ENCODE assay signal across 18 cellular contexts in the genomic region with DNA sequence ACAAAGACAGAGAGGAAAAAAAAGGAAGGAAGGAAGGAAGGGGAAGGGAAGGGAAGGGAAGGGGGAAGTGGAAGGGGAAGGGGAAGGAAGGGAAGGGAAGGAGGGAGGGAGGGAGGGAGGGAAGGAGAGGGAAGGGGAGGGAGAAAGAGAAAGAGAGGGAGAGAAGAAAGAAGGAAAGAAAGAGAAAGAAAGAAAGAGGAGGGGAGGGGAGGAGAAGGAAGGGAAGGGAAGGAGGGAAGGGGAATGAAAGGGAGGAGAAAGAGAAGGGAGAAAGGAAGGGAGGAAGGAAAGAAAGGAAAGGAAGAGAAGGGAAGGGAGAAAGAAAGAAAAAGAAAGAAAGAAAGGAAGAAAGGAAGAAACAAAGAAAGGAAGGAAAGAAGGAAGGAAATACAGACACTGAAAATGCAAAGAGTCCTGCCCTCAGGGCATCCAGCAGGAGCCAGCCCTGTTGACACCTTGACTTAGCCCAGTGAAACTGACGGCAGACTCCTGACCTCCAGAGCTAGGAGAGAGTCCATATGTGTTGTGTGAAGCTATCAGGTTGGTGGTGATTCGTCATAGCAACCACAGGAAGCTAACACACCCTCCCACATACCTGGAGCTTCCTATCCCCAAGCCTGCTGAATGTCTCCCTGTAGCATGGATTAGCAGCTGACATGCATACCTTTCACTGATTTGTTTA. TPM values are rescaled to one million over a fixed set of nuclear protein-coding genes. Genes with fewer than 3 reads are reported as not detected.
DNase-seq lines count a peak whose midpoint lies in the region; ATAC-seq, FAIRE-seq and TF ChIP-seq lines count a peak whose summit lies in the region.
"Had no signal": no experiment of that assay in that cellular context is flagged by ENCODE, and none has a peak within 500 bp of the region (broad histone marks: within the 10 kb centered on the region; RNA-seq: fewer than 3 reads in every experiment).

No MANE protein-coding gene starts in this region.

- CTCF ChIA-PET in HepG2 (lab: Yijun Ruan, JAX; ENCODE audit: low intra/inter-chr PET ratio, low total read pairs): no interaction called here
- CTCF ChIA-PET in A673 (lab: Charles Lee): no interaction called here

- H3K36me3 ChIP-seq in HepG2 (replicated peaks in 1 of 2; ENCODE audit: control insufficient read depth in 1 of 2, insufficient read depth in 2 of 2, low read length in 2 of 2) (no peaks in the 10 kb centered on the region), right lobe of liver (no peaks in the 10 kb centered on the region), A673 (ENCODE audit: insufficient read depth, low read length, poor library complexity, severe bottlenecking) (no peaks in the 10 kb centered on the region)
- H3K36me3 ChIP-seq: vagina had no signal

- ATAC-seq in HepG2 (peak; percentile 60), right lobe of liver (no peak), foreskin keratinocyte (peak; percentile 87), HG02840 (IDR thresholded peaks at IDR 0.05; ENCODE audit: low FRiP score, unreplicated experiment) (no peak)
- ATAC-seq: left ventricle myocardium superior, Right ventricle myocardium inferior had no signal

- no peak overlapping the region for H2AFZ ChIP-seq in HepG2 (ENCODE audit: low read length)

- no peak for TF ChIP-seq RAD21 in HepG2 (CRISPR knock-in tag; IDR thresholded peaks at IDR 0.05)

- no peak overlapping the region for H3K4me3 ChIP-seq in HepG2 (replicated peaks in 1 of 3; ENCODE audit: insufficient read depth in 1 of 3, low read depth in 2 of 3, low read length in 3 of 3)
- H3K4me3 ChIP-seq in right lobe of liver: no peak overlapping the region
- no peak overlapping the region for H3K4me3 ChIP-seq in A673 (ENCODE audit: low read depth, low read length, poor library complexity, severe bottlenecking)
- H3K4me3 ChIP-seq in foreskin fibroblast (ENCODE audit: low read depth in 1 of 2, low read length in 2 of 2): no peak overlapping the region
- H3K4me3 ChIP-seq: vagina had no signal

- intact Hi-C loops in HepG2 (cut with micrococcal nuclease; ENCODE audit: unreplicated experiment): no loop called here
- intact Hi-C loops in right lobe of liver (cut with DNase I): no loop called here
- intact Hi-C loops in A673 (cut with micrococcal nuclease; ENCODE audit: unreplicated experiment): loop anchor here (10.0 kb wide), 1 partner anchor 51 kb away; no protein-coding TSS in a partner anchor

- no peak overlapping the region for H3K4me2 ChIP-seq in HepG2 (ENCODE audit: low read depth, low read length)

- H3K4me1 ChIP-seq in HepG2 (ENCODE audit: insufficient read depth, low read length) (no peaks in the 10 kb centered on the region), right lobe of liver (no peaks in the 10 kb centered on the region), foreskin keratinocyte (peaks cover 36% of the 10 kb centered on the region), A673 (ENCODE audit: insufficient read depth, low read length, poor library complexity, severe bottlenecking) (no peaks in the 10 kb centered on the region)
- H3K4me1 ChIP-seq: vagina had no signal

- H3K9ac ChIP-seq in HepG2 (ENCODE audit: insufficient read depth, low read depth, low read length): no peak overlapping the region

- H3K9me3 ChIP-seq in HepG2 (ENCODE audit: low read length) (no peaks in the 10 kb centered on the region), right lobe of liver (no peaks in the 10 kb centered on the region), A673 (ENCODE audit: low read depth, low read length, poor library complexity, severe bottlenecking) (no peaks in the 10 kb centered on the region)
- H3K9me3 ChIP-seq: vagina had no signal

- H3K79me2 ChIP-seq in HepG2 (ENCODE audit: insufficient read depth, low read length): no peaks in the 10 kb centered on the region

- no TSS peak for BruUV-seq in HepG2 (replicated peaks; lab: Mats Ljungman, UMichigan)
- no TSS peak for BruUV-seq in A673 (replicated peaks; lab: Mats Ljungman, UMichigan)

- no peak overlapping the region for H3K27ac ChIP-seq in HepG2 (ENCODE audit: extremely low read length, insufficient read depth, low read length)
- H3K27ac ChIP-seq in right lobe of liver: no peak overlapping the region
- peak overlapping the region; percentile 92 for H3K27ac ChIP-seq in foreskin keratinocyte
- H3K27ac ChIP-seq in A673 (ENCODE audit: low read depth, low read length, poor library complexity, severe bottlenecking): no peak overlapping the region
- H3K27ac ChIP-seq: vagina had no signal

- peaks cover 10 to 48% of the 10 kb centered on the region in 2 experiments for H3K27me3 ChIP-seq in HepG2 (ENCODE audit: control insufficient read depth in 1 of 2, insufficient read depth in 2 of 2, low read length in 2 of 2)
- no peaks in the 10 kb centered on the region for H3K27me3 ChIP-seq in right lobe of liver
- H3K27me3 ChIP-seq in foreskin keratinocyte: no peaks in the 10 kb centered on the region
- no peaks in the 10 kb centered on the region for H3K27me3 ChIP-seq in A673 (replicated peaks; ENCODE audit: insufficient read depth, low read depth, low read length, poor library complexity)
- H3K27me3 ChIP-seq: vagina had no signal

- no peaks in the 10 kb centered on the region for H4K20me1 ChIP-seq in HepG2 (ENCODE audit: insufficient read depth, low read length)

- TF ChIP-seq POLR2A in HepG2 (IDR thresholded peaks at IDR 0.05; ENCODE audit: insufficient read depth in 1 of 2, low read depth in 2 of 2, low read length in 2 of 2) (no peak), right lobe of liver (IDR thresholded peaks at IDR 0.05) (no peak)

- no peak for TF ChIP-seq EP300 in HepG2 (IDR thresholded peaks at IDR 0.05; ENCODE audit: low read depth in 2 of 2, low read length in 2 of 2)
- TF ChIP-seq EP300 in HepG2 (CRISPR knock-in tag; IDR thresholded peaks at IDR 0.05; ENCODE audit: borderline replicate concordance): no peak

- 2% methylated on average over 2 of the region's 2 CpGs for WGBS in HepG2 (ENCODE audit: low lambda C conversion rate)
- WGBS in right lobe of liver (ENCODE audit: insufficient coverage, low coverage, low lambda C conversion rate, missing lambda C conversion rate): 50% methylated on average over 1 of the region's 2 CpGs

- POLR2A ChIA-PET in HepG2 (lab: Yijun Ruan, JAX) (no interaction called here), A673 (lab: Charles Lee; ENCODE audit: low non-redundant PET) (no interaction called here)

- TF ChIP-seq CTCF in HepG2 (CRISPR knock-in tag; IDR thresholded peaks at IDR 0.05) (no peak), right lobe of liver (IDR thresholded peaks at IDR 0.05) (no peak), foreskin keratinocyte (conservative IDR thresholded peaks at IDR 0.05) (no peak), A673 (conservative IDR thresholded peaks at IDR 0.05; ENCODE audit: low read depth, low read length) (no peak), foreskin fibroblast (IDR thresholded peaks at IDR 0.05; ENCODE audit: low read depth, low read length) (no peak)

- peak; percentile 56 for FAIRE-seq in HepG2 (lab: Jason Lieb, UNC)

- peak; percentile 28 for DNase-seq in HepG2 (ENCODE audit: low spot score)
- DNase-seq in right lobe of liver: no peak
- DNase-seq in RPMI7951 (ENCODE audit: low read depth): peak; percentile 38
- peak; percentile 84 to 94 for DNase-seq in foreskin keratinocyte
- DNase-seq in A673 (ENCODE audit: low spot score): no peak
- DNase-seq in foreskin fibroblast: no peak
- DNase-seq in activated effector memory CD4-positive, alpha-beta T cell treated with anti-CD3 and anti-CD28 coated beads, Interleukin-2, amount 50 U/mL, for 16 hours: no peak
- DNase-seq: activated gamma-delta T cell treated with Interleukin-2 at 50 U/mL for 16 hours; anterior cingulate cortex; CD4-positive, alpha-beta memory T cell; effector memory CD4-positive, alpha-beta T cell; hypothalamus; left ventricle myocardium superior; NCI-H1048; NCI-H2171 treated with DMSO at 0.1 percent for 48 hours had no signal

- in situ Hi-C loops in HepG2 (cut with HindIII; ENCODE audit: extremely low pct_ligation_motif_present, low pct_unique_long_range_greater_than_20kb): loop anchor here (10.0 kb wide), 1 partner anchor 51 kb away; no protein-coding TSS in a partner anchor

TF ChIP-seq in HepG2, 621 proteins besides CTCF, POLR2A, EP300 and RAD21 (continues in another document):
- TF ChIP-seq NONO (IDR thresholded peaks at IDR 0.05): 0 out of 2 replicates have a peak, but pooled peaks have one; percentile 19
- no peak for TF ChIP-seq NONO (CRISPR knock-in tag; conservative IDR thresholded peaks at IDR 0.05)

RNA-seq across cellular contexts. Expression of gene SULF2, which starts 58.7 kb away (rescaled TPM):
- total RNA-seq in HepG2 (2016; rRNA removed; fragmentation: Illumina TruSeq; extraction: Trizol) (29.1 and 50.9 TPM in 2 replicates), right lobe of liver (10 to 100 TPM in 5 of 6 experiments, 1 to 10 TPM in 1; 6.1 to 92.0 (median 48.3) TPM), foreskin keratinocyte (230 and 277 TPM in 2 replicates), A673 (2021) (0.68 and 0.69 TPM in 2 replicates)
- 7.4 and 9.2 TPM in 2 replicates for total RNA-seq in HepG2 (2016; cell fraction: cytosol; rRNA removed; fragmentation: Illumina TruSeq; extraction: Trizol; ENCODE audit: low read depth)
- 22.2 and 47.3 TPM in 2 replicates for total RNA-seq in HepG2 (2016; cell fraction: insoluble cytoplasmic fraction; rRNA removed; fragmentation: Illumina TruSeq; extraction: Trizol)
- total RNA-seq in HepG2 (2016; cell fraction: membrane; rRNA removed; fragmentation: Illumina TruSeq; extraction: Trizol): 23.9 and 29.0 TPM in 2 replicates
- total RNA-seq in HepG2 (2016; cell fraction: nucleus; rRNA removed; fragmentation: Illumina TruSeq; extraction: Trizol): 55.3 and 65.2 TPM in 2 replicates
- polyA plus RNA-seq in HepG2 (2011; rRNA removed) (7.2 and 9.3 TPM in 2 replicates), foreskin keratinocyte (153 and 180 TPM in 2 replicates)
- polyA plus RNA-seq in HepG2 (2011; cell fraction: cytosol; rRNA removed): 9.3 and 12.6 TPM in 2 replicates
- 21.3 and 25.5 TPM in 2 replicates for polyA plus RNA-seq in HepG2 (2011; cell fraction: nucleus; rRNA removed)
- polyA plus RNA-seq in HepG2 (2012): 5.1 and 11.0 TPM in 2 replicates
- polyA plus RNA-seq in HepG2 (2016; cell fraction: cytosol; fragmentation: Illumina TruSeq; extraction: Trizol; ENCODE audit: low read depth): 10.7 and 10.8 TPM in 2 replicates
- 33.7 and 34.1 TPM in 2 replicates for polyA plus RNA-seq in HepG2 (2016; cell fraction: insoluble cytoplasmic fraction; fragmentation: Illumina TruSeq; extraction: Trizol; ENCODE audit: low read depth)
- 22.4 and 24.8 TPM in 2 replicates for polyA plus RNA-seq in HepG2 (2016; cell fraction: membrane; fragmentation: Illumina TruSeq; extraction: Trizol; ENCODE audit: low read depth)
- polyA plus RNA-seq in HepG2 (2016; cell fraction: nucleus; fragmentation: Illumina TruSeq; extraction: Trizol; ENCODE audit: insufficient read depth, low read depth): 96.6 and 101 TPM in 2 replicates
- polyA minus RNA-seq in HepG2 (2011; rRNA and poly(A)+ RNA removed; ENCODE audit: low replicate concordance): 51.1 TPM in 1 of 2 replicates, not detected in the other
- 16.7 and 17.7 TPM in 2 replicates for polyA minus RNA-seq in HepG2 (2011; cell fraction: cytosol; rRNA and poly(A)+ RNA removed)
- polyA minus RNA-seq in HepG2 (2011; cell fraction: nucleus; rRNA and poly(A)+ RNA removed): 11.1 and 13.5 TPM in 2 replicates
- 66.1 and 74.4 TPM in 2 replicates for total RNA-seq in RPMI7951 (2014; rRNA removed; shearing (Covaris generic))

Comparison
In these comparisons a context has a peak if more than half of its experiments do, and no peak if none do; other contexts are left out.
1. ATAC-seq: peak in HepG2 (single experiment) and foreskin keratinocyte (single experiment); none in right lobe of liver (0 of 4) and HG02840 (single experiment).
2. DNase-seq: peak in HepG2 (single experiment), RPMI7951 (single experiment) and foreskin keratinocyte (2 of 2); none in right lobe of liver (0 of 3), A673 (single experiment), foreskin fibroblast (0 of 2) and activated effector memory CD4-positive, alpha-beta T cell treated with anti-CD3 and anti-CD28 coated beads, Interleukin-2, amount 50 U/mL, for 16 hours (single experiment).